9 cellular contexts compared by ENCODE assay signal in the genomic region with DNA sequence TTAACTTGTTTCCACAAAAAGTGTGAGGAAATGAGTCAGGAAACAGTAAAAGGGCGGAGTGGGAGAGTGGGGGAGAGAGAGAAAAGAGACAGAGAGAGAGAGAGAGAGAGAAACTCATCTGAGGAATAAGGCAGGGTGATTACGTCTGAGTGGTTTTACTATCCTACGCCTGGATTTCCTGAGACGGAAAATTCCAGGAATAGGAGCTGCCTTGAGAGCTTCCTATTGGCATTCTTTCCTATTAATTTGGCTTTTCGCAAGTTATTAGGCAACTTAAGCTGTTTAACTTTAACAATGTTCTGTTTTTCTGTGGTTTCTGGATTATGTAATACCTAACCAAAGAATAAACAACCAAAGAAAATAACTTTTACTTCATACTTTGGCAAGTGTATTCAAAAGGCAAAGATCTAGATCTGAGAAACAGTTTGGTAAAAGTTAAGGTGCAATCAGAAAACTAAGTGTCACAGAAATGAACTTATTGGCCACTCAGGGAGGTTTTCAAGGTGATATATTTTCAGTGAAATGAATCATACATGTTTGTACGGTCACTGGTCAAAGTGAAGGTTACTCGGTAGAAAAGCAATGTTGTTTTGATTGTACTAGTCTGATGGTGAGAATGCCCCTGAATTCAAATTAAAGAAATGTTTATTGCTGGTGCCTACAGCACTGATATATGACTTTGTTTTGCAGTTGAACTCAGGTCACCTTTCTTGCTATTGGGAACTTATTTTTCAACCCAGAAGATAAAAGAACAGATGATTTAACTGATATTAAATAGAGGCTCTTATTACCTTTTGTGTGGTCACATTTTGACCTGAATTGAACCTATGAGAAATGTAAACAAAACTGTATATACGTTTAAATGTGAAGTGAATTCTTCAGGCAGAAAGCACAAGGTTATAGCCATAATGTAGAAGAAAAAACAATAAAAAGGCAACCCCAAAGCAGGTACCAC. TPM values are rescaled to one million over a fixed set of nuclear protein-coding genes. Genes with fewer than 3 reads are reported as not detected.
A peak's percentile ranks its signal among the peaks of the same experiment; 100 is the strongest.
DNase-seq lines count a peak whose midpoint lies in the region; ATAC-seq and TF ChIP-seq lines count a peak whose summit lies in the region.
"Had no signal": no experiment of that assay in that cellular context is flagged by ENCODE, and none has a peak within 500 bp of the region (broad histone marks: within the 10 kb centered on the region; RNA-seq: fewer than 3 reads in every experiment).

No MANE protein-coding gene starts in this region.

- H3K4me1 Mint-ChIP-seq in activated CD4-positive, alpha-beta T cell treated with anti-CD3 and anti-CD28 coated beads for 36 hours = peaks cover 31% of the 10 kb centered on the region

- H3K9ac ChIP-seq in parathyroid adenoma = peak overlapping the region; percentile 24

- peak; percentile 64 for DNase-seq in activated CD4-positive, alpha-beta T cell treated with anti-CD3 and anti-CD28 coated beads for 36 hours
- no peak for DNase-seq in activated CD4-positive, alpha-beta T cell treated with anti-CD3 and anti-CD28 coated beads, Interleukin-2, amount 50 U/mL, for 1 hour
- DNase-seq in T-helper 22 cell (ENCODE audit: low read depth) (peak; percentile 14), esophagus muscularis mucosa (ENCODE audit: extremely low spot score) (no peak)

- H3K27ac ChIP-seq in esophagus muscularis mucosa (replicated peaks in 1 of 4) (peak overlapping the region; percentile 64 to 81 (median 70)), parathyroid adenoma (peak overlapping the region; percentile 91)
- H3K27ac ChIP-seq: cardiac muscle cell had no signal

- H3K9me3 Mint-ChIP-seq in activated CD4-positive, alpha-beta T cell treated with anti-CD3 and anti-CD28 coated beads for 36 hours (ENCODE audit: low read depth) = peaks cover 3% of the 10 kb centered on the region

- CTCF ChIA-PET in activated CD4-positive, alpha-beta T cell treated with anti-CD3 and anti-CD28 coated beads for 36 hours (lab: Charles Lee) = interaction anchor here (1.4 to 2.7 kb wide), 9 partner anchors 12 to 46 kb away, joined by 3 to 16 read pairs (median 11); no protein-coding TSS in a partner anchor

- no peak for TF ChIP-seq EP300 in esophagus muscularis mucosa (IDR thresholded peaks at IDR 0.05)

- H3K9me3 ChIP-seq in esophagus muscularis mucosa = no peaks in the 10 kb centered on the region
- H3K9me3 ChIP-seq in parathyroid adenoma (ENCODE audit: control insufficient read depth, low read length) = no peaks in the 10 kb centered on the region

- no peaks in the 10 kb centered on the region for H3K79me2 ChIP-seq in parathyroid adenoma

- WGBS in esophagus muscularis mucosa = 19% methylated on average over 8 of the region's 8 CpGs

- peak overlapping the region; percentile 75 for H3K27ac Mint-ChIP-seq in activated CD4-positive, alpha-beta T cell treated with anti-CD3 and anti-CD28 coated beads for 36 hours

- H3K4me3 ChIP-seq in esophagus muscularis mucosa = peak overlapping the region in 3 of 4 donors; percentile 8 to 21 (median 17)
- H3K4me3 ChIP-seq in parathyroid adenoma (ENCODE audit: low read depth, low read length) = peak overlapping the region; percentile 39
- H3K4me3 ChIP-seq: cardiac muscle cell had no signal

- H3K4me1 ChIP-seq in esophagus muscularis mucosa (peaks cover 19 to 57% (median 30%) of the 10 kb centered on the region in 4 donors), parathyroid adenoma (peaks cover 19% of the 10 kb centered on the region)

- H2AFZ ChIP-seq in parathyroid adenoma = peak overlapping the region; percentile 80

- peak overlapping the region; percentile 42 for H3K4me3 Mint-ChIP-seq in activated CD4-positive, alpha-beta T cell treated with anti-CD3 and anti-CD28 coated beads for 36 hours

- intact Hi-C loops in activated CD4-positive, alpha-beta T cell treated with anti-CD3 and anti-CD28 coated beads for 36 hours (cut with DNase I, micrococcal nuclease) = loop anchor here (1.0 to 2.0 kb wide), 10 partner anchors 13 to 456 kb away; partner anchors contain the start of gene TNFSF10 (in 1 of the 2)
- intact Hi-C loops in esophagus muscularis mucosa (cut with DNase I) = no loop called here

- TF ChIP-seq POLR2A in esophagus muscularis mucosa (IDR thresholded peaks at IDR 0.05; ENCODE audit: low read depth) (no peak), GM18505 (IDR thresholded peaks at IDR 0.05; ENCODE audit: borderline replicate concordance, extremely low read depth, insufficient read depth, insufficient read length) (no peak)

- peak; percentile 67 for ATAC-seq in activated CD4-positive, alpha-beta T cell treated with anti-CD3 and anti-CD28 coated beads for 36 hours
- ATAC-seq in HG03342 (IDR thresholded peaks at IDR 0.05; ENCODE audit: unreplicated experiment) (peak; percentile 63), GM18505 (IDR thresholded peaks at IDR 0.05; ENCODE audit: unreplicated experiment) (no peak), HG03565 (IDR thresholded peaks at IDR 0.05; ENCODE audit: unreplicated experiment) (no peak)

- TF ChIP-seq CTCF in esophagus muscularis mucosa (IDR thresholded peaks at IDR 0.05) (no peak), parathyroid adenoma (IDR thresholded peaks at IDR 0.05) (no peak)

- H3K4me2 ChIP-seq in parathyroid adenoma (ENCODE audit: low read length) = peak overlapping the region; percentile 66

- POLR2A ChIA-PET in activated CD4-positive, alpha-beta T cell treated with anti-CD3 and anti-CD28 coated beads for 36 hours (lab: Charles Lee) = interaction anchor here (0.7 to 1.8 kb wide), 9 partner anchors 10 to 57 kb away, joined by 3 to 11 read pairs (median 4); partner anchors contain the start of gene TNFSF10

- no peaks in the 10 kb centered on the region for H3K36me3 Mint-ChIP-seq in activated CD4-positive, alpha-beta T cell treated with anti-CD3 and anti-CD28 coated beads for 36 hours (ENCODE audit: low read depth)

- H3K27me3 Mint-ChIP-seq in activated CD4-positive, alpha-beta T cell treated with anti-CD3 and anti-CD28 coated beads for 36 hours = no peaks in the 10 kb centered on the region

- H3K36me3 ChIP-seq in esophagus muscularis mucosa (no peaks in the 10 kb centered on the region), parathyroid adenoma (ENCODE audit: control insufficient read depth, insufficient read depth, low read length) (no peaks in the 10 kb centered on the region)
- H3K36me3 ChIP-seq: cardiac muscle cell had no signal

- H3K27me3 ChIP-seq in esophagus muscularis mucosa (no peaks in the 10 kb centered on the region), parathyroid adenoma (ENCODE audit: control insufficient read depth, insufficient read depth, low read length) (no peaks in the 10 kb centered on the region)
- H3K27me3 ChIP-seq: cardiac muscle cell had no signal

RNA-seq across cellular contexts. Expression of gene TNFSF10, which starts 39.9 kb away (rescaled TPM):
- 10 to 100 TPM; 33.1 to 34.8 TPM for total RNA-seq in activated CD4-positive, alpha-beta T cell treated with anti-CD3 and anti-CD28 coated beads for 36 hours
- total RNA-seq in esophagus muscularis mucosa = 10 to 100 TPM; 23.3 to 31.4 (median 27.7) TPM
- total RNA-seq: cardiac muscle cell had no signal

Comparison
In these comparisons a context has a peak if more than half of its experiments do, and no peak if none do; other contexts are left out.
1. DNase-seq: peak in activated CD4-positive, alpha-beta T cell treated with anti-CD3 and anti-CD28 coated beads for 36 hours (single experiment) and T-helper 22 cell (single experiment); none in activated CD4-positive, alpha-beta T cell treated with anti-CD3 and anti-CD28 coated beads, Interleukin-2, amount 50 U/mL, for 1 hour (single experiment) and esophagus muscularis mucosa (single experiment).
2. ATAC-seq: peak in activated CD4-positive, alpha-beta T cell treated with anti-CD3 and anti-CD28 coated beads for 36 hours (single experiment) and HG03342 (single experiment); none in GM18505 (single experiment) and HG03565 (single experiment).